In genomic region chr2:218960196-218961165, GRCh38 we compare ENCODE assay signal across 1 cellular context.
TF ChIP-seq lines count a peak whose summit lies in the region.

No MANE protein-coding gene starts in this region.

TF ChIP-seq in HepG2, 621 proteins besides CTCF, POLR2A, EP300 and RAD21:
- TF ChIP-seq DNMT1 (CRISPR knock-in tag; IDR thresholded peaks at IDR 0.05) (0 out of 2 replicates have a peak, but pooled peaks have one; percentile 65), ZNF333 (CRISPR knock-in tag; IDR thresholded peaks at IDR 0.05; ENCODE audit: borderline replicate concordance) (0 out of 2 replicates have a peak, but pooled peaks have one; percentile 59), BCL6 (CRISPR knock-in tag; IDR thresholded peaks at IDR 0.05) (no peak), REST (IDR thresholded peaks at IDR 0.05; ENCODE audit: borderline replicate concordance in 1 of 2, low read depth in 1 of 2, low read length in 2 of 2) (no peak; a peak in 2 of 4 replicates), YY1 (IDR thresholded peaks at IDR 0.05; ENCODE audit: insufficient read depth, insufficient replicate concordance, low read depth, low read length) (peak; percentile 6), ZNF777 (CRISPR knock-in tag; IDR thresholded peaks at IDR 0.05) (0 out of 2 replicates have a peak, but pooled peaks have one; percentile 9), CAMTA2 (CRISPR knock-in tag; IDR thresholded peaks at IDR 0.05; ENCODE audit: borderline replicate concordance) (0 out of 2 replicates have a peak, but pooled peaks have one; percentile 24), HNF4G (IDR thresholded peaks at IDR 0.05; ENCODE audit: borderline replicate concordance, low read depth, low read length) (peak; percentile 20; the same call in 1 of the 2 replicates), HNF4G (CRISPR knock-in tag; IDR thresholded peaks at IDR 0.05; ENCODE audit: borderline replicate concordance, low read depth) (no peak), EZH2 (conservative IDR thresholded peaks at IDR 0.05; ENCODE audit: low read depth, low read length) (peak; percentile 97)
TF ChIP-seq in HepG2: peak in this region for 7.
